20 cellular contexts compared by ENCODE assay signal in the genomic region with DNA sequence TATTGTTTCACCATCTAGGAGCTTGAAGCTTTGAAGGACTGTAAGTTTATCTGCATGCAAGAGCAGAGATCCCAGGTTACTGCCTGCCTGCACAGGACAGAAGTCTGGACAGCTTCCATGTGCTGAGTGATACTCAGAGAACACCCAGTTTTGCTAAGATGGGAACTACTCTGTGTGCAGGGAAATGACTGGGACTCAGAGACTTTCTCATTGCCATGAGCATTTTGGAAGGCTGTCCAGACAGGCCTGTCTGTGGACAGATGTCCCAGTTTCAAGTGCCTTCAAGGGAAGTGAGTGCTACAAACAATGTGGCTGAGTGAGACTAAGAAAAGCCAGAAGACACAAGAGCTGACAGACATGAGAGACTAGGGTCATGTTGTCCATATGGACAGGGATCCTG.
"Had no signal": no experiment of that assay in that cellular context is flagged by ENCODE, and none has a peak within 500 bp of the region (broad histone marks: within the 10 kb centered on the region; RNA-seq: fewer than 3 reads in every experiment).

No MANE protein-coding gene starts in this region.

- H3K4me2 ChIP-seq: hepatocyte had no signal

- H3K9me3 Mint-ChIP-seq: naive thymus-derived CD4-positive, alpha-beta T cell; nephron progenitor cell; stimulated activated memory B cell treated with anti-CD40 and anti-IgM and Interleukin-4, amounts not matched to agents 10 μg/mL and 1 μg/mL and 100 μg/mL, for 72 hours; stimulated activated naive CD8-positive, alpha-beta T cell treated with anti-CD3 and anti-CD28 coated beads, Interleukin-15, Interleukin-2, amounts not matched to agents 100 ng/mL and 50 ng/mL, for 24 hours had no signal

- H3K9me3 ChIP-seq: esophagus muscularis mucosa, psoas muscle, spleen, testis, tibial nerve had no signal

- H3K27me3 Mint-ChIP-seq: naive thymus-derived CD4-positive, alpha-beta T cell; stimulated activated memory B cell treated with anti-CD40 and anti-IgM and Interleukin-4, amounts not matched to agents 10 μg/mL and 1 μg/mL and 100 μg/mL, for 72 hours; stimulated activated naive CD8-positive, alpha-beta T cell treated with anti-CD3 and anti-CD28 coated beads, Interleukin-15, Interleukin-2, amounts not matched to agents 100 ng/mL and 50 ng/mL, for 24 hours had no signal

- H3K4me3 Mint-ChIP-seq: naive thymus-derived CD4-positive, alpha-beta T cell; nephron progenitor cell; stimulated activated memory B cell treated with anti-CD40 and anti-IgM and Interleukin-4, amounts not matched to agents 10 μg/mL and 1 μg/mL and 100 μg/mL, for 72 hours; stimulated activated naive CD8-positive, alpha-beta T cell treated with anti-CD3 and anti-CD28 coated beads, Interleukin-15, Interleukin-2, amounts not matched to agents 100 ng/mL and 50 ng/mL, for 24 hours had no signal

- H3K27ac ChIP-seq: epithelial cell of prostate, esophagus muscularis mucosa, hepatocyte, parathyroid adenoma, psoas muscle, spleen, testis, tibial nerve had no signal

- ATAC-seq: naive thymus-derived CD4-positive, alpha-beta T cell; psoas muscle; sciatic nerve; stimulated activated memory B cell treated with anti-CD40 and anti-IgM and Interleukin-4, amounts not matched to agents 10 μg/mL and 1 μg/mL and 100 μg/mL, for 72 hours had no signal

- H3K27ac Mint-ChIP-seq: naive thymus-derived CD4-positive, alpha-beta T cell; nephron progenitor cell; stimulated activated memory B cell treated with anti-CD40 and anti-IgM and Interleukin-4, amounts not matched to agents 10 μg/mL and 1 μg/mL and 100 μg/mL, for 72 hours; stimulated activated naive CD8-positive, alpha-beta T cell treated with anti-CD3 and anti-CD28 coated beads, Interleukin-15, Interleukin-2, amounts not matched to agents 100 ng/mL and 50 ng/mL, for 24 hours had no signal

- DNase-seq: effector memory CD4-positive, alpha-beta T cell; kidney; left cardiac atrium; naive thymus-derived CD4-positive, alpha-beta T cell; nephron progenitor cell; psoas muscle; retina; spleen; stimulated activated CD4-positive, alpha-beta T cell treated with anti-CD3 and anti-CD28 coated beads, Interleukin-15, amount 100 ng/mL, for 24 hours; stimulated activated CD4-positive, alpha-beta T cell treated with anti-CD3 and anti-CD28 coated beads, Interleukin-1b, Interleukin-23, amount 100 ng/mL, for 48 hours; stimulated activated CD4-positive, alpha-beta T cell treated with anti-CD3 and anti-CD28 coated beads, Interleukin-4, amount 100 ng/mL, for 24 hours; testis had no signal

- H3K79me2 ChIP-seq: hepatocyte had no signal

- H3K4me3 ChIP-seq: esophagus muscularis mucosa, hepatocyte, psoas muscle, spleen, testis, tibial nerve had no signal

- H2AFZ ChIP-seq: hepatocyte, parathyroid adenoma had no signal

- H3K4me1 ChIP-seq: parathyroid adenoma, psoas muscle, testis had no signal

- H3K27me3 ChIP-seq: esophagus muscularis mucosa, hepatocyte, spleen, testis, tibial nerve had no signal

- H3K9ac ChIP-seq: parathyroid adenoma had no signal
